Comparison of ENCODE assay signal across 8 cellular contexts in genomic region chr20:50165687-50166554, GRCh38. TPM values are rescaled to one million over a fixed set of nuclear protein-coding genes. Genes with fewer than 3 reads are reported as not detected.
DNase-seq lines count a peak whose midpoint lies in the region; ATAC-seq and TF ChIP-seq lines count a peak whose summit lies in the region.

No MANE protein-coding gene starts in this region.

- TF ChIP-seq POLR2A in GM19193 (IDR thresholded peaks at IDR 0.05; ENCODE audit: extremely low read depth, insufficient read depth, insufficient read length) (peak; percentile 43), right lobe of liver (IDR thresholded peaks at IDR 0.05) (peak; percentile 46)

- H3K4me1 ChIP-seq in duodenal mucosa (ENCODE audit: control insufficient read depth in 1 of 2, insufficient read depth in 2 of 2, low read length in 2 of 2), result peaks cover 14 to 16% of the 10 kb centered on the region in 2 donors
- H3K4me1 ChIP-seq in right lobe of liver, result peaks cover 0 to 15% (median 3%) of the 10 kb centered on the region in 4 donors

- peak overlapping the region; percentile 55 to 72 for H3K4me3 ChIP-seq in duodenal mucosa (ENCODE audit: low read depth in 1 of 2, low read length in 2 of 2)
- peak overlapping the region; percentile 14 to 49 (median 26) for H3K4me3 ChIP-seq in right lobe of liver

- no peak for TF ChIP-seq CTCF in right lobe of liver (IDR thresholded peaks at IDR 0.05)

- intact Hi-C loops in right lobe of liver (cut with DNase I), result no loop called here

- no peaks in the 10 kb centered on the region for H3K9me3 ChIP-seq in duodenal mucosa (ENCODE audit: control insufficient read depth in 1 of 2, low read length in 2 of 2)
- no peaks in the 10 kb centered on the region for H3K9me3 ChIP-seq in right lobe of liver

- H3K9ac ChIP-seq in duodenal mucosa (ENCODE audit: low read depth in 1 of 2, low read length in 2 of 2), result peak overlapping the region; percentile 64 to 79

- H3K36me3 ChIP-seq in duodenal mucosa (ENCODE audit: control insufficient read depth in 1 of 2, insufficient read depth in 2 of 2, low read length in 2 of 2) (no peaks in the 10 kb centered on the region), right lobe of liver (no peaks in the 10 kb centered on the region)

- 10% methylated on average over 17 of the region's 20 CpGs for WGBS in right lobe of liver (ENCODE audit: insufficient coverage, low coverage, low lambda C conversion rate, missing lambda C conversion rate)

- peak overlapping the region; percentile 53 for H3K27ac ChIP-seq in duodenal mucosa (ENCODE audit: low read depth, low read length)
- H3K27ac ChIP-seq in right lobe of liver, result peak overlapping the region; percentile 33 to 89 (median 66)

- ATAC-seq in HG03469 (IDR thresholded peaks at IDR 0.05; ENCODE audit: unreplicated experiment) (peak; percentile 73), right lobe of liver (peak; percentile 93 to 95 (median 94))

- no peaks in the 10 kb centered on the region for H3K27me3 ChIP-seq in duodenal mucosa (ENCODE audit: control insufficient read depth in 1 of 2, insufficient read depth in 2 of 2, low read length in 2 of 2)
- no peaks in the 10 kb centered on the region for H3K27me3 ChIP-seq in right lobe of liver

- DNase-seq in AG20443 (ENCODE audit: low spot score), result peak; percentile 98
- peak; percentile 96 for DNase-seq in NCI-H69 (lab: John Stamatoyannopoulos, UW)
- peak; percentile 85 to 88 for DNase-seq in activated CD4-positive, alpha-beta T cell treated with anti-CD3 and anti-CD28 coated beads, Interleukin-2, amount 50 U/mL, for 4 hours
- DNase-seq in right lobe of liver, result peak; percentile 94 to 96 (median 95)
- peak; percentile 91 for DNase-seq in stimulated activated CD4-positive, alpha-beta T cell treated with anti-CD3 and anti-CD28 coated beads, Interleukin-4, amount 100 ng/mL, for 24 hours

RNA-seq across cellular contexts. Expression of gene PEDS1, which starts 12.4 kb away (rescaled TPM):
- 10 to 100 TPM in 5 of 6 experiments, 1 to 10 TPM in 1; 6.9 to 25.3 (median 13.7) TPM for total RNA-seq in right lobe of liver

RNA-seq across cellular contexts. Expression of gene CEBPB, which starts 24.7 kb away (rescaled TPM):
- total RNA-seq in right lobe of liver, result 100 to 1,000 TPM; 130 to 182 (median 152) TPM

RNA-seq across cellular contexts. Expression of gene UBE2V1, which starts 53.0 kb away (rescaled TPM):
- total RNA-seq in right lobe of liver, result 10 to 100 TPM; 38.2 to 49.4 (median 44.3) TPM

Comparison
In these comparisons a context has a peak if more than half of its experiments do, and no peak if none do; other contexts are left out.
1. Peak in every context shown above with its lines: DNase-seq, ATAC-seq, H3K4me3 ChIP-seq and H3K27ac ChIP-seq.